1 cellular context compared by ENCODE assay signal in genomic region chr2:212863185-212863588, GRCh38.
TF ChIP-seq lines count a peak whose summit lies in the region.

No MANE protein-coding gene starts in this region.

TF ChIP-seq in HepG2, 621 proteins besides CTCF, POLR2A, EP300 and RAD21 (continued from another document):
- no peak for TF ChIP-seq TRAFD1 (CRISPR knock-in tag; IDR thresholded peaks at IDR 0.05; ENCODE audit: borderline replicate concordance)
- no peak for TF ChIP-seq PRMT3 (CRISPR knock-in tag; IDR thresholded peaks at IDR 0.05; ENCODE audit: borderline replicate concordance, low read depth)
- TF ChIP-seq PHF8 (CRISPR knock-in tag; IDR thresholded peaks at IDR 0.05): no peak
- TF ChIP-seq ARID2 (CRISPR knock-in tag; IDR thresholded peaks at IDR 0.05; ENCODE audit: borderline replicate concordance): no peak
- peak; percentile 52; the same call in 1 of the 2 replicates for TF ChIP-seq SMC3 (IDR thresholded peaks at IDR 0.05; ENCODE audit: low read length)
- TF ChIP-seq ZNF142 (CRISPR knock-in tag; IDR thresholded peaks at IDR 0.05): no peak
- TF ChIP-seq SETDB1 (CRISPR knock-in tag; IDR thresholded peaks at IDR 0.05; ENCODE audit: borderline replicate concordance): peak; percentile 98
- TF ChIP-seq ZNF280D (CRISPR knock-in tag; IDR thresholded peaks at IDR 0.05): peak; percentile 29; the same call in 1 of the 2 replicates
- no peak for TF ChIP-seq HDAC2 (CRISPR knock-in tag; IDR thresholded peaks at IDR 0.05)
- TF ChIP-seq ZNF225 (CRISPR knock-in tag; IDR thresholded peaks at IDR 0.05): peak; percentile 100
- TF ChIP-seq SMAD9 (CRISPR knock-in tag; IDR thresholded peaks at IDR 0.05): no peak
- no peak for TF ChIP-seq SOX13 (IDR thresholded peaks at IDR 0.05)
- TF ChIP-seq SOX13 (CRISPR knock-in tag; conservative IDR thresholded peaks at IDR 0.05 in 1 of 2, IDR thresholded peaks at IDR 0.05 in 1 of 2): no peak
- no peak for TF ChIP-seq ZNF790 (CRISPR knock-in tag; IDR thresholded peaks at IDR 0.05; ENCODE audit: borderline replicate concordance)
